Comparison of ENCODE assay signal across 14 cellular contexts in genomic region chr7:48426966-48427555, GRCh38.
DNase-seq lines count a peak whose midpoint lies in the region; ATAC-seq and TF ChIP-seq lines count a peak whose summit lies in the region.
"Had no signal": no experiment of that assay in that cellular context is flagged by ENCODE, and none has a peak within 500 bp of the region (broad histone marks: within the 10 kb centered on the region; RNA-seq: fewer than 3 reads in every experiment).

No MANE protein-coding gene starts in this region.

- CTCF ChIA-PET in Calu3 (lab: Charles Lee), result no interaction called here

- intact Hi-C loops in Calu3 (cut with micrococcal nuclease; ENCODE audit: unreplicated experiment), result loop anchor here (10.0 kb wide), 1 partner anchor 1428 kb away; no protein-coding TSS in a partner anchor
- intact Hi-C loops in left colon (cut with DNase I, micrococcal nuclease), result no loop called here

- BruUV-seq in Calu3 (replicated peaks; lab: Mats Ljungman, UMichigan), result no TSS peak

- H3K4me1 Mint-ChIP-seq in Calu3 (ENCODE audit: low read depth, unreplicated experiment), result peaks cover 21% of the 10 kb centered on the region
- H3K4me1 Mint-ChIP-seq in activated T-cell treated with anti-CD3 and anti-CD28 coated beads, Interleukin-2, amount 50 U/mL, for 72 hours (ENCODE audit: low read depth), result no peaks in the 10 kb centered on the region
- H3K4me1 Mint-ChIP-seq: activated CD4-positive, alpha-beta memory T cell treated with anti-CD3 and anti-CD28 coated beads, Interleukin-2, amount 10 ng/mL, durations not matched to agents 7 days and 5 days had no signal

- H3K36me3 Mint-ChIP-seq in Calu3 (ENCODE audit: insufficient read depth, unreplicated experiment), result no peaks in the 10 kb centered on the region
- H3K36me3 Mint-ChIP-seq in activated T-cell treated with anti-CD3 and anti-CD28 coated beads, Interleukin-2, amount 50 U/mL, for 72 hours (ENCODE audit: insufficient read depth in 2 of 2), result no peaks in the 10 kb centered on the region
- H3K36me3 Mint-ChIP-seq: activated naive CD8-positive, alpha-beta T cell treated with anti-CD3 and anti-CD28 coated beads, Interleukin-2, amount 10 ng/mL, durations not matched to agents 7 days and 5 days had no signal

- H3K27ac Mint-ChIP-seq in Calu3 (ENCODE audit: unreplicated experiment), result peak overlapping the region; percentile 26
- H3K27ac Mint-ChIP-seq in activated T-cell treated with anti-CD3 and anti-CD28 coated beads, Interleukin-2, amount 50 U/mL, for 72 hours, result no peak overlapping the region
- H3K27ac Mint-ChIP-seq: activated CD4-positive, alpha-beta memory T cell treated with anti-CD3 and anti-CD28 coated beads, Interleukin-2, amount 10 ng/mL, durations not matched to agents 7 days and 5 days; activated naive CD8-positive, alpha-beta T cell treated with anti-CD3 and anti-CD28 coated beads, Interleukin-2, amount 10 ng/mL, durations not matched to agents 7 days and 5 days; stimulated activated naive CD8-positive, alpha-beta T cell treated with anti-CD3 and anti-CD28 coated beads, Interleukin-15, Interleukin-2, amounts not matched to agents 100 ng/mL and 50 ng/mL, for 24 hours had no signal

- no peak overlapping the region for H3K4me3 Mint-ChIP-seq in Calu3 (ENCODE audit: low read depth, unreplicated experiment)
- H3K4me3 Mint-ChIP-seq in activated T-cell treated with anti-CD3 and anti-CD28 coated beads, Interleukin-2, amount 50 U/mL, for 72 hours, result no peak overlapping the region
- H3K4me3 Mint-ChIP-seq: activated CD4-positive, alpha-beta memory T cell treated with anti-CD3 and anti-CD28 coated beads, Interleukin-2, amount 10 ng/mL, durations not matched to agents 7 days and 5 days; activated naive CD8-positive, alpha-beta T cell treated with anti-CD3 and anti-CD28 coated beads, Interleukin-2, amount 10 ng/mL, durations not matched to agents 7 days and 5 days; stimulated activated naive CD8-positive, alpha-beta T cell treated with anti-CD3 and anti-CD28 coated beads, Interleukin-15, Interleukin-2, amounts not matched to agents 100 ng/mL and 50 ng/mL, for 24 hours had no signal

- no peaks in the 10 kb centered on the region for H3K27me3 Mint-ChIP-seq in Calu3 (ENCODE audit: unreplicated experiment)
- peaks cover 4% of the 10 kb centered on the region for H3K27me3 Mint-ChIP-seq in activated T-cell treated with anti-CD3 and anti-CD28 coated beads, Interleukin-2, amount 50 U/mL, for 72 hours (ENCODE audit: low read depth)
- H3K27me3 Mint-ChIP-seq: activated CD4-positive, alpha-beta memory T cell treated with anti-CD3 and anti-CD28 coated beads, Interleukin-2, amount 10 ng/mL, durations not matched to agents 7 days and 5 days; activated naive CD8-positive, alpha-beta T cell treated with anti-CD3 and anti-CD28 coated beads, Interleukin-2, amount 10 ng/mL, durations not matched to agents 7 days and 5 days; stimulated activated naive CD8-positive, alpha-beta T cell treated with anti-CD3 and anti-CD28 coated beads, Interleukin-15, Interleukin-2, amounts not matched to agents 100 ng/mL and 50 ng/mL, for 24 hours had no signal

- no peak for TF ChIP-seq CTCF in Calu3 (IDR thresholded peaks at IDR 0.05; ENCODE audit: unreplicated experiment)

- no peaks in the 10 kb centered on the region for H3K9me3 Mint-ChIP-seq in Calu3 (ENCODE audit: low read depth, unreplicated experiment)
- no peaks in the 10 kb centered on the region for H3K9me3 Mint-ChIP-seq in activated T-cell treated with anti-CD3 and anti-CD28 coated beads, Interleukin-2, amount 50 U/mL, for 72 hours
- H3K9me3 Mint-ChIP-seq: activated CD4-positive, alpha-beta memory T cell treated with anti-CD3 and anti-CD28 coated beads, Interleukin-2, amount 10 ng/mL, durations not matched to agents 7 days and 5 days; activated naive CD8-positive, alpha-beta T cell treated with anti-CD3 and anti-CD28 coated beads, Interleukin-2, amount 10 ng/mL, durations not matched to agents 7 days and 5 days; stimulated activated naive CD8-positive, alpha-beta T cell treated with anti-CD3 and anti-CD28 coated beads, Interleukin-15, Interleukin-2, amounts not matched to agents 100 ng/mL and 50 ng/mL, for 24 hours had no signal

- DNase-seq in Calu3 (peak; percentile 57), NCI-H1092 (lab: John Stamatoyannopoulos, UW) (peak; percentile 5), T1000 (lab: John Stamatoyannopoulos, UW) (peak; percentile 11), left colon (peak in 1 of 2 donors; percentile 29), C1 segment of cervical spinal cord (lab: John Stamatoyannopoulos, UW) (no peak), NCI-H187 treated with DMSO at 0.1 percent for 48 hours (lab: John Stamatoyannopoulos, UW) (no peak)
- no peak for DNase-seq in activated T-cell treated with anti-CD3 and anti-CD28 coated beads, Interleukin-2, amount 50 U/mL, for 72 hours
- DNase-seq in activated CD8-positive, alpha-beta memory T cell treated with anti-CD3 and anti-CD28 coated beads for 24 hours, result no peak
- DNase-seq: activated CD4-positive, alpha-beta memory T cell treated with anti-CD3 and anti-CD28 coated beads, Interleukin-2, amount 10 ng/mL, durations not matched to agents 7 days and 5 days; activated naive CD8-positive, alpha-beta T cell treated with anti-CD3 and anti-CD28 coated beads, Interleukin-2, amount 10 ng/mL, durations not matched to agents 7 days and 5 days; Caco-2; effector CD8-positive, alpha-beta T cell; NCI-H2171 had no signal

- ATAC-seq in left colon, result peak; percentile 39
- ATAC-seq in activated T-cell treated with anti-CD3 and anti-CD28 coated beads, Interleukin-2, amount 50 U/mL, for 72 hours (replicated peaks in 1 of 2), result no peak

Comparison
In these comparisons a context has a peak if more than half of its experiments do, and no peak if none do; other contexts are left out.
1. DNase-seq: peak in Calu3 (single experiment), NCI-H1092 (single experiment) and T1000 (single experiment); none in C1 segment of cervical spinal cord (0 of 14), activated T-cell treated with anti-CD3 and anti-CD28 coated beads, Interleukin-2, amount 50 U/mL, for 72 hours (0 of 2), NCI-H187 treated with DMSO at 0.1 percent for 48 hours (single experiment) and activated CD8-positive, alpha-beta memory T cell treated with anti-CD3 and anti-CD28 coated beads for 24 hours (single experiment).